1 cellular context compared by ENCODE assay signal in the genomic region with DNA sequence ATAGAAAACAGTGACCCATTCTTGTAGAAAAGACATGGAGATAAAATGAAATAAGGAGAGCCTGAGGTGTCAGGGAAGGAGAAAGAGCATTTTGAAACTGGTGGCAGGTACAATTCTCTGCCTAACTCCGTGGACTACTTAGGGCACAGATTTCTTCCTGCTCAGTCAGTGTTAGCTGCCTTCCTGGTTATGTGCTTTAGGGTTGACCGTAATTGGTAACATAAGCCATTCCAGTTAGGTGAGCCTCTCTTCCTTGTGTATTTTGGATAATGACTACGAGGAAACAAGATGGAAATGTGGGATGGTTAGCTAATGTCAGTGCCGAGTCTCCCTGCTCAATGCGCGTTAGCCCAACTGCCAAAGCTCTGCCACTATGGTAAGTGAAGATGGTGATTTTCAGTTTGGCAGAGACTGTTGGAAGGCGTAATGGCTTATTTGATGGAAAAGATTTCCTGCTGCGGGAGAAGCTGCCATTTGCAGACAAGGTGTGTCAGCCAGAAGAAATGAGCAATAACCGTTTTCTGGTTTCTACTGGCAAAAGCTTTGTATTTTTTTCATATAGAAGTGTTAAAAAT.
TF ChIP-seq lines count a peak whose summit lies in the region.

No MANE protein-coding gene starts in this region.

TF ChIP-seq in IMR-90, 13 proteins besides CTCF, POLR2A, EP300 and RAD21:
- TF ChIP-seq, protein P1, sequence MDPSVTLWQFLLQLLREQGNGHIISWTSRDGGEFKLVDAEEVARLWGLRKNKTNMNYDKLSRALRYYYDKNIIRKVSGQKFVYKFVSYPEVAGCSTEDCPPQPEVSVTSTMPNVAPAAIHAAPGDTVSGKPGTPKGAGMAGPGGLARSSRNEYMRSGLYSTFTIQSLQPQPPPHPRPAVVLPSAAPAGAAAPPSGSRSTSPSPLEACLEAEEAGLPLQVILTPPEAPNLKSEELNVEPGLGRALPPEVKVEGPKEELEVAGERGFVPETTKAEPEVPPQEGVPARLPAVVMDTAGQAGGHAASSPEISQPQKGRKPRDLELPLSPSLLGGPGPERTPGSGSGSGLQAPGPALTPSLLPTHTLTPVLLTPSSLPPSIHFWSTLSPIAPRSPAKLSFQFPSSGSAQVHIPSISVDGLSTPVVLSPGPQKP (IDR thresholded peaks at IDR 0.05; ENCODE audit: borderline replicate concordance, low read depth, low read length), result no peak
- TF ChIP-seq, protein P2, sequence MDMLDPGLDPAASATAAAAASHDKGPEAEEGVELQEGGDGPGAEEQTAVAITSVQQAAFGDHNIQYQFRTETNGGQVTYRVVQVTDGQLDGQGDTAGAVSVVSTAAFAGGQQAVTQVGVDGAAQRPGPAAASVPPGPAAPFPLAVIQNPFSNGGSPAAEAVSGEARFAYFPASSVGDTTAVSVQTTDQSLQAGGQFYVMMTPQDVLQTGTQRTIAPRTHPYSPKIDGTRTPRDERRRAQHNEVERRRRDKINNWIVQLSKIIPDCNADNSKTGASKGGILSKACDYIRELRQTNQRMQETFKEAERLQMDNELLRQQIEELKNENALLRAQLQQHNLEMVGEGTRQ (IDR thresholded peaks at IDR 0.05; ENCODE audit: low read depth, low read length), result no peak
- no peak for TF ChIP-seq RFX5 (IDR thresholded peaks at IDR 0.05; ENCODE audit: low read depth, low read length)
- no peak for TF ChIP-seq RCOR1 (IDR thresholded peaks at IDR 0.05; ENCODE audit: insufficient replicate concordance, low read length)
- no peak for TF ChIP-seq BHLHE40 (IDR thresholded peaks at IDR 0.05; ENCODE audit: low read depth, low read length)
- no peak for TF ChIP-seq CHD1 (IDR thresholded peaks at IDR 0.05; ENCODE audit: low read depth, low read length)
- no peak for TF ChIP-seq NFE2L2 (IDR thresholded peaks at IDR 0.05; ENCODE audit: low read depth, low read length)
- TF ChIP-seq MAFK (IDR thresholded peaks at IDR 0.05; ENCODE audit: low read depth, low read length), result no peak
- no peak for TF ChIP-seq FOS (IDR thresholded peaks at IDR 0.05; ENCODE audit: low read depth, low read length)
- TF ChIP-seq CEBPB (IDR thresholded peaks at IDR 0.05; ENCODE audit: low read depth, low read length), result no peak
- TF ChIP-seq SMC3 (IDR thresholded peaks at IDR 0.05; ENCODE audit: low read depth, low read length), result no peak
- no peak for TF ChIP-seq MXI1 (IDR thresholded peaks at IDR 0.05; ENCODE audit: borderline replicate concordance, low read depth, low read length)
- no peak for TF ChIP-seq MAZ (IDR thresholded peaks at IDR 0.05; ENCODE audit: borderline replicate concordance, low read depth, low read length)
